In genomic region chr3:541328-541727, GRCh38 we compare ENCODE assay signal across 23 cellular contexts.
"Had no signal": no experiment of that assay in that cellular context is flagged by ENCODE, and none has a peak within 500 bp of the region (broad histone marks: within the 10 kb centered on the region; RNA-seq: fewer than 3 reads in every experiment).

No MANE protein-coding gene starts in this region.

- H3K4me1 Mint-ChIP-seq: activated B cell treated with CpG ODN at 0.5 μM for 24 hours; activated CD4-positive, alpha-beta T cell treated with anti-CD3 and anti-CD28 coated beads for 36 hours; activated T-helper 17 cell treated with anti-CD3 and anti-CD28 coated beads, Interleukin-2, amount 50 U/mL, for 72 hours; naive thymus-derived CD8-positive, alpha-beta T cell had no signal

- H3K27ac ChIP-seq: brain microvascular endothelial cell, foreskin keratinocyte, spleen, upper lobe of right lung had no signal

- H3K27ac Mint-ChIP-seq: activated B cell treated with CpG ODN at 0.5 μM for 24 hours; activated CD4-positive, alpha-beta T cell treated with anti-CD3 and anti-CD28 coated beads for 36 hours; activated naive CD4-positive, alpha-beta T cell treated with anti-CD3 and anti-CD28 coated beads, Interleukin-2, amount 50 U/mL, for 72 hours; activated T-cell treated with anti-CD3 and anti-CD28 coated beads, Interleukin-2, amount 50 U/mL, for 24 hours; activated T-helper 17 cell treated with anti-CD3 and anti-CD28 coated beads, Interleukin-2, amount 50 U/mL, for 72 hours; naive thymus-derived CD8-positive, alpha-beta T cell; T-helper 1 cell treated with Interleukin-12 subunit alpha and Interleukin-12 subunit beta and Interleukin-4 antibody, amounts not matched to agents 30 μg/mL and 1 μg/mL, for 36 hours had no signal

- H3K4me3 ChIP-seq: lung, spleen, upper lobe of right lung had no signal

- DNase-seq: activated B cell treated with CpG ODN at 0.5 μM for 24 hours; activated CD4-positive, alpha-beta T cell treated with anti-CD3 and anti-CD28 coated beads for 36 hours; activated CD4-positive, alpha-beta T cell treated with anti-CD3 and anti-CD28 coated beads, Interleukin-2, amount 50 U/mL, for 4 hours; activated CD8-positive, alpha-beta memory T cell treated with anti-CD3 and anti-CD28 coated beads for 24 hours; activated CD8-positive, alpha-beta memory T cell treated with anti-CD3 and anti-CD28 coated beads, Interleukin-2, amount 50 U/mL, for 4 hours; activated T-cell treated with anti-CD3 and anti-CD28 coated beads, Interleukin-2, amount 50 U/mL, for 24 hours; aorta; brain microvascular endothelial cell; caudate nucleus; effector memory CD4-positive, alpha-beta T cell; foreskin keratinocyte; kidney; naive thymus-derived CD8-positive, alpha-beta T cell; posterior cingulate gyrus; spleen; stimulated activated CD4-positive, alpha-beta T cell treated with anti-CD3 and anti-CD28 coated beads, Interleukin-4, amount 100 ng/mL, for 1 hour; stimulated activated naive CD4-positive, alpha-beta T cell; T1000; upper lobe of right lung had no signal

- H3K9me3 ChIP-seq: upper lobe of right lung had no signal

- H3K9me3 Mint-ChIP-seq: activated B cell treated with CpG ODN at 0.5 μM for 24 hours had no signal

- H3K4me1 ChIP-seq: foreskin keratinocyte, spleen, upper lobe of right lung had no signal

- H3K4me3 Mint-ChIP-seq: activated B cell treated with CpG ODN at 0.5 μM for 24 hours; activated CD4-positive, alpha-beta T cell treated with anti-CD3 and anti-CD28 coated beads for 36 hours; activated T-cell treated with anti-CD3 and anti-CD28 coated beads, Interleukin-2, amount 50 U/mL, for 24 hours; activated T-helper 17 cell treated with anti-CD3 and anti-CD28 coated beads, Interleukin-2, amount 50 U/mL, for 72 hours; naive thymus-derived CD8-positive, alpha-beta T cell; T-helper 1 cell treated with Interleukin-12 subunit alpha and Interleukin-12 subunit beta and Interleukin-4 antibody, amounts not matched to agents 30 μg/mL and 1 μg/mL, for 36 hours had no signal

- H3K27me3 ChIP-seq: brain microvascular endothelial cell, foreskin keratinocyte, spleen, upper lobe of right lung had no signal

- H3K36me3 ChIP-seq: brain microvascular endothelial cell, spleen, upper lobe of right lung had no signal

- H3K27me3 Mint-ChIP-seq: activated B cell treated with CpG ODN at 0.5 μM for 24 hours; activated CD4-positive, alpha-beta T cell treated with anti-CD3 and anti-CD28 coated beads for 36 hours; activated T-cell treated with anti-CD3 and anti-CD28 coated beads, Interleukin-2, amount 50 U/mL, for 24 hours; activated T-helper 17 cell treated with anti-CD3 and anti-CD28 coated beads, Interleukin-2, amount 50 U/mL, for 72 hours; naive thymus-derived CD8-positive, alpha-beta T cell had no signal
